ENCODE assay signal across 1 cellular context in genomic region chr1:1063945-1064831, GRCh38.
TF ChIP-seq lines count a peak whose summit lies in the region.

No MANE protein-coding gene starts in this region.

TF ChIP-seq in HepG2, 621 proteins besides CTCF, POLR2A, EP300 and RAD21 (continued from another document and continues in another):
- no peak for TF ChIP-seq GLMP (CRISPR knock-in tag; IDR thresholded peaks at IDR 0.05; ENCODE audit: borderline replicate concordance)
- peak; percentile 68 for TF ChIP-seq RBM39 (IDR thresholded peaks at IDR 0.05; ENCODE audit: low read depth, low read length, poor library complexity, severe bottlenecking)
- no peak for TF ChIP-seq ZNF18 (CRISPR knock-in tag; IDR thresholded peaks at IDR 0.05; ENCODE audit: insufficient replicate concordance)
- TF ChIP-seq KLF6 (CRISPR knock-in tag; IDR thresholded peaks at IDR 0.05), result 0 out of 2 replicates have a peak, but pooled peaks have one; percentile 60
- 0 out of 2 replicates have a peak, but pooled peaks have one; percentile 41 for TF ChIP-seq ZFP36L1 (CRISPR knock-in tag; IDR thresholded peaks at IDR 0.05)
- TF ChIP-seq ZNF704 (CRISPR knock-in tag; IDR thresholded peaks at IDR 0.05; ENCODE audit: borderline replicate concordance), result peak; percentile 70; the same call in 1 of the 2 replicates
- no peak for TF ChIP-seq MTF1 (CRISPR knock-in tag; IDR thresholded peaks at IDR 0.05)
- no peak for TF ChIP-seq ZNF124 (CRISPR knock-in tag; IDR thresholded peaks at IDR 0.05)
- no peak for TF ChIP-seq KLF12 (CRISPR knock-in tag; IDR thresholded peaks at IDR 0.05; ENCODE audit: borderline replicate concordance)
- TF ChIP-seq ZNF430 (CRISPR knock-in tag; IDR thresholded peaks at IDR 0.05), result no peak
- TF ChIP-seq ZNF543 (CRISPR knock-in tag; IDR thresholded peaks at IDR 0.05), result peak; percentile 85; the same call in 1 of the 2 replicates
- TF ChIP-seq ZNF329 (CRISPR knock-in tag; IDR thresholded peaks at IDR 0.05; ENCODE audit: low read depth), result no peak
- no peak for TF ChIP-seq GABPA (IDR thresholded peaks at IDR 0.05; ENCODE audit: low read depth, low read length)
- no peak; the same call in 1 of the 2 replicates for TF ChIP-seq GABPA (CRISPR knock-in tag; IDR thresholded peaks at IDR 0.05; ENCODE audit: low read depth)
- peak; percentile 47; the same call in 1 of the 2 replicates for TF ChIP-seq KDM3A (CRISPR knock-in tag; IDR thresholded peaks at IDR 0.05; ENCODE audit: low read depth)
- TF ChIP-seq ARNT (IDR thresholded peaks at IDR 0.05), result no peak
- TF ChIP-seq ZNF17 (CRISPR knock-in tag; IDR thresholded peaks at IDR 0.05), result no peak
- TF ChIP-seq RCOR2 (CRISPR knock-in tag; IDR thresholded peaks at IDR 0.05), result no peak
- TF ChIP-seq SP5 (CRISPR knock-in tag; IDR thresholded peaks at IDR 0.05; ENCODE audit: borderline replicate concordance, low read depth), result peak; percentile 64; the same call in 1 of the 2 replicates
- TF ChIP-seq CSRNP2 (CRISPR knock-in tag; conservative IDR thresholded peaks at IDR 0.05; ENCODE audit: low read depth), result no peak
- TF ChIP-seq ZNF747 (CRISPR knock-in tag; IDR thresholded peaks at IDR 0.05; ENCODE audit: borderline replicate concordance), result peak; percentile 19; the same call in 1 of the 2 replicates
- no peak; the same call in 1 of the 2 replicates for TF ChIP-seq SMAD1 (CRISPR knock-in tag; IDR thresholded peaks at IDR 0.05; ENCODE audit: borderline replicate concordance, low read depth)
- no peak for TF ChIP-seq HNF4G (IDR thresholded peaks at IDR 0.05; ENCODE audit: borderline replicate concordance, low read depth, low read length)
- peak; percentile 5; the same call in 1 of the 2 replicates for TF ChIP-seq HNF4G (CRISPR knock-in tag; IDR thresholded peaks at IDR 0.05; ENCODE audit: borderline replicate concordance, low read depth)
- TF ChIP-seq JARID2 (CRISPR knock-in tag; IDR thresholded peaks at IDR 0.05; ENCODE audit: insufficient replicate concordance), result peak; percentile 45
- no peak for TF ChIP-seq NFRKB (IDR thresholded peaks at IDR 0.05)
- TF ChIP-seq SOX6 (IDR thresholded peaks at IDR 0.05), result no peak
- peak; percentile 60 for TF ChIP-seq SOX6 (CRISPR knock-in tag; IDR thresholded peaks at IDR 0.05)
- TF ChIP-seq REPIN1 (CRISPR knock-in tag; IDR thresholded peaks at IDR 0.05; ENCODE audit: borderline replicate concordance, low read depth), result no peak
- TF ChIP-seq MIER2 (CRISPR knock-in tag; IDR thresholded peaks at IDR 0.05), result no peak
- TF ChIP-seq ZEB1 (IDR thresholded peaks at IDR 0.05; ENCODE audit: insufficient replicate concordance, low read depth), result no peak
- TF ChIP-seq ZNF510 (CRISPR knock-in tag; IDR thresholded peaks at IDR 0.05; ENCODE audit: low read depth), result 0 out of 2 replicates have a peak, but pooled peaks have one; percentile 71
- TF ChIP-seq ZSCAN30 (CRISPR knock-in tag; IDR thresholded peaks at IDR 0.05), result no peak
- peak; percentile 99 for TF ChIP-seq FOSL2 (CRISPR knock-in tag; IDR thresholded peaks at IDR 0.05)
- TF ChIP-seq ZBTB46 (CRISPR knock-in tag; IDR thresholded peaks at IDR 0.05; ENCODE audit: borderline replicate concordance), result 0 out of 2 replicates have a peak, but pooled peaks have one; percentile 62
- no peak; the same call in 1 of the 2 replicates for TF ChIP-seq MTF2 (CRISPR knock-in tag; IDR thresholded peaks at IDR 0.05; ENCODE audit: borderline replicate concordance)
- peak; percentile 20; the same call in 1 of the 2 replicates for TF ChIP-seq SNAPC4 (CRISPR knock-in tag; IDR thresholded peaks at IDR 0.05)
- peak; percentile 87; the same call in 1 of the 2 replicates for TF ChIP-seq CHCHD3 (CRISPR knock-in tag; IDR thresholded peaks at IDR 0.05)
- no peak for TF ChIP-seq ZXDC (CRISPR knock-in tag; IDR thresholded peaks at IDR 0.05)
- no peak for TF ChIP-seq KLF15 (CRISPR knock-in tag; IDR thresholded peaks at IDR 0.05; ENCODE audit: borderline replicate concordance)
- TF ChIP-seq GABPB1 (CRISPR knock-in tag; IDR thresholded peaks at IDR 0.05), result peak; percentile 83
- TF ChIP-seq HNRNPLL (IDR thresholded peaks at IDR 0.05; ENCODE audit: low read depth, low read length, poor library complexity, severe bottlenecking), result peak; percentile 57
- peak; percentile 49; the same call in 1 of the 2 replicates for TF ChIP-seq THAP9 (CRISPR knock-in tag; IDR thresholded peaks at IDR 0.05; ENCODE audit: borderline replicate concordance)
- TF ChIP-seq BRCA1 (CRISPR knock-in tag; IDR thresholded peaks at IDR 0.05), result no peak
- peak; percentile 82 for TF ChIP-seq HNRNPL (IDR thresholded peaks at IDR 0.05; ENCODE audit: low read depth, low read length)
- TF ChIP-seq ZNF7 (CRISPR knock-in tag; IDR thresholded peaks at IDR 0.05), result no peak
- no peak for TF ChIP-seq BATF2 (CRISPR knock-in tag; IDR thresholded peaks at IDR 0.05)
